10 cellular contexts compared by ENCODE assay signal in genomic region chr13:71320452-71320851, GRCh38.
DNase-seq lines count a peak whose midpoint lies in the region; ATAC-seq and TF ChIP-seq lines count a peak whose summit lies in the region.
"Had no signal": no experiment of that assay in that cellular context is flagged by ENCODE, and none has a peak within 500 bp of the region (broad histone marks: within the 10 kb centered on the region; RNA-seq: fewer than 3 reads in every experiment).

No MANE protein-coding gene starts in this region.

- POLR2A ChIA-PET in activated CD8-positive, alpha-beta T cell treated with anti-CD3 and anti-CD28 coated beads for 36 hours (lab: Charles Lee): no interaction called here
- POLR2A ChIA-PET in activated CD8-positive, alpha-beta T cell treated with anti-CD3 and anti-CD28 coated beads, Interleukin-2, amount 10 ng/mL, durations not matched to agents 7 days and 5 days (lab: Charles Lee): interaction anchor here (0.6 kb wide), 1 partner anchor 18 kb away, joined by 3 read pairs; no protein-coding TSS in a partner anchor

- no peak overlapping the region for H3K27ac Mint-ChIP-seq in activated CD8-positive, alpha-beta T cell treated with anti-CD3 and anti-CD28 coated beads for 36 hours
- H3K27ac Mint-ChIP-seq in activated CD8-positive, alpha-beta T cell treated with anti-CD3 and anti-CD28 coated beads, Interleukin-2, amount 10 ng/mL, durations not matched to agents 7 days and 5 days: no peak overlapping the region
- H3K27ac Mint-ChIP-seq: activated B cell treated with CpG ODN at 0.5 μM for 24 hours, memory B cell had no signal

- no peak overlapping the region for H3K27ac ChIP-seq in transverse colon

- WGBS in transverse colon (ENCODE audit: low coverage in 1 of 2), 2 donors: 75% methylated on average over 1 of the region's 1 CpG; no CpG with 5 or more reads in 1 of the 2 donors

- no peak for TF ChIP-seq CTCF in activated CD8-positive, alpha-beta T cell treated with anti-CD3 and anti-CD28 coated beads for 36 hours (IDR thresholded peaks at IDR 0.05)
- TF ChIP-seq CTCF in transverse colon (IDR thresholded peaks at IDR 0.05): peak; percentile 7 to 42 (median 37)

- TF ChIP-seq POLR2A in transverse colon (IDR thresholded peaks at IDR 0.05): no peak

- H3K27me3 ChIP-seq in transverse colon: no peaks in the 10 kb centered on the region

- H3K36me3 ChIP-seq in transverse colon: no peaks in the 10 kb centered on the region

- no peak for TF ChIP-seq EP300 in transverse colon (IDR thresholded peaks at IDR 0.05; ENCODE audit: low read depth)

- H3K9me3 Mint-ChIP-seq in activated CD8-positive, alpha-beta T cell treated with anti-CD3 and anti-CD28 coated beads for 36 hours: peaks cover 2% of the 10 kb centered on the region
- no peaks in the 10 kb centered on the region for H3K9me3 Mint-ChIP-seq in activated CD8-positive, alpha-beta T cell treated with anti-CD3 and anti-CD28 coated beads, Interleukin-2, amount 10 ng/mL, durations not matched to agents 7 days and 5 days (ENCODE audit: insufficient read depth)

- no peak overlapping the region for H3K4me3 Mint-ChIP-seq in activated CD8-positive, alpha-beta T cell treated with anti-CD3 and anti-CD28 coated beads for 36 hours
- H3K4me3 Mint-ChIP-seq in activated CD8-positive, alpha-beta T cell treated with anti-CD3 and anti-CD28 coated beads, Interleukin-2, amount 10 ng/mL, durations not matched to agents 7 days and 5 days: no peak overlapping the region
- H3K4me3 Mint-ChIP-seq: activated B cell treated with CpG ODN at 0.5 μM for 24 hours, memory B cell had no signal

- intact Hi-C loops in activated CD8-positive, alpha-beta T cell treated with anti-CD3 and anti-CD28 coated beads for 36 hours (cut with micrococcal nuclease): no loop called here
- intact Hi-C loops in transverse colon (cut with DNase I; ENCODE audit: low total_unique reads): no loop called here

- in situ Hi-C loops in transverse colon (cut with MboI; ENCODE audit: low pct_ligation_motif_present in 1 of 4, low pct_unique_long_range_greater_than_20kb in 1 of 4, low sequenced_read_pairs in 3 of 4): loop anchor here in 3 of 4 donors (25.0 kb wide), 1 partner anchor 567 kb away; no protein-coding TSS in a partner anchor

- no peaks in the 10 kb centered on the region for H3K27me3 Mint-ChIP-seq in activated CD8-positive, alpha-beta T cell treated with anti-CD3 and anti-CD28 coated beads for 36 hours
- H3K27me3 Mint-ChIP-seq in activated CD8-positive, alpha-beta T cell treated with anti-CD3 and anti-CD28 coated beads, Interleukin-2, amount 10 ng/mL, durations not matched to agents 7 days and 5 days (ENCODE audit: low read depth): no peaks in the 10 kb centered on the region
- H3K27me3 Mint-ChIP-seq: activated B cell treated with CpG ODN at 0.5 μM for 24 hours, memory B cell had no signal

- no peaks in the 10 kb centered on the region for H3K4me1 ChIP-seq in transverse colon

- DNase-seq in activated CD8-positive, alpha-beta T cell treated with anti-CD3 and anti-CD28 coated beads for 36 hours: peak; percentile 8
- no peak for DNase-seq in activated CD8-positive, alpha-beta T cell treated with anti-CD3 and anti-CD28 coated beads, Interleukin-2, amount 10 ng/mL, durations not matched to agents 7 days and 5 days
- peak; percentile 29 for DNase-seq in NCI-H146 (lab: John Stamatoyannopoulos, UW)
- peak; percentile 23 for DNase-seq in cerebellar cortex (ENCODE audit: low spot score)
- DNase-seq in transverse colon: no peak
- DNase-seq in activated gamma-delta T cell treated with Interleukin-2 at 50 U/mL for 16 hours: no peak
- DNase-seq in NCI-H187 treated with DMSO at 0.1 percent for 48 hours (lab: John Stamatoyannopoulos, UW): no peak
- DNase-seq: activated B cell treated with CpG ODN at 0.5 μM for 24 hours had no signal

- CTCF ChIA-PET in activated CD8-positive, alpha-beta T cell treated with anti-CD3 and anti-CD28 coated beads for 36 hours (lab: Charles Lee): interaction anchor here (0.6 to 1.3 kb wide), 5 partner anchors 10 to 542 kb away, joined by 3 to 4 read pairs (median 3); no protein-coding TSS in a partner anchor
- CTCF ChIA-PET in activated CD8-positive, alpha-beta T cell treated with anti-CD3 and anti-CD28 coated beads, Interleukin-2, amount 10 ng/mL, durations not matched to agents 7 days and 5 days (lab: Charles Lee): interaction anchor here (1.2 kb wide), 1 partner anchor 559 kb away, joined by 3 read pairs; no protein-coding TSS in a partner anchor

- no peak for ATAC-seq in activated CD8-positive, alpha-beta T cell treated with anti-CD3 and anti-CD28 coated beads for 36 hours
- no peak for ATAC-seq in activated CD8-positive, alpha-beta T cell treated with anti-CD3 and anti-CD28 coated beads, Interleukin-2, amount 10 ng/mL, durations not matched to agents 7 days and 5 days
- ATAC-seq in GM18519 (IDR thresholded peaks at IDR 0.05; ENCODE audit: low FRiP score, unreplicated experiment): no peak

- no peaks in the 10 kb centered on the region for H3K9me3 ChIP-seq in transverse colon

- H3K36me3 Mint-ChIP-seq in activated CD8-positive, alpha-beta T cell treated with anti-CD3 and anti-CD28 coated beads for 36 hours (ENCODE audit: low read depth): no peaks in the 10 kb centered on the region
- no peaks in the 10 kb centered on the region for H3K36me3 Mint-ChIP-seq in activated CD8-positive, alpha-beta T cell treated with anti-CD3 and anti-CD28 coated beads, Interleukin-2, amount 10 ng/mL, durations not matched to agents 7 days and 5 days (ENCODE audit: low read depth)
- H3K36me3 Mint-ChIP-seq: memory B cell had no signal

- H3K4me1 Mint-ChIP-seq in activated CD8-positive, alpha-beta T cell treated with anti-CD3 and anti-CD28 coated beads for 36 hours (ENCODE audit: low read depth): no peaks in the 10 kb centered on the region
- no peaks in the 10 kb centered on the region for H3K4me1 Mint-ChIP-seq in activated CD8-positive, alpha-beta T cell treated with anti-CD3 and anti-CD28 coated beads, Interleukin-2, amount 10 ng/mL, durations not matched to agents 7 days and 5 days (ENCODE audit: low read depth)
- H3K4me1 Mint-ChIP-seq: activated B cell treated with CpG ODN at 0.5 μM for 24 hours, memory B cell had no signal

- no peak overlapping the region for H3K4me3 ChIP-seq in transverse colon

Comparison
In these comparisons a context has a peak if more than half of its experiments do, and no peak if none do; other contexts are left out.
1. DNase-seq: peak in activated CD8-positive, alpha-beta T cell treated with anti-CD3 and anti-CD28 coated beads for 36 hours (single experiment), NCI-H146 (single experiment) and cerebellar cortex (single experiment); none in activated CD8-positive, alpha-beta T cell treated with anti-CD3 and anti-CD28 coated beads, Interleukin-2, amount 10 ng/mL, durations not matched to agents 7 days and 5 days (single experiment), transverse colon (single experiment), activated gamma-delta T cell treated with Interleukin-2 at 50 U/mL for 16 hours (single experiment) and NCI-H187 treated with DMSO at 0.1 percent for 48 hours (single experiment).